In the genomic region with DNA sequence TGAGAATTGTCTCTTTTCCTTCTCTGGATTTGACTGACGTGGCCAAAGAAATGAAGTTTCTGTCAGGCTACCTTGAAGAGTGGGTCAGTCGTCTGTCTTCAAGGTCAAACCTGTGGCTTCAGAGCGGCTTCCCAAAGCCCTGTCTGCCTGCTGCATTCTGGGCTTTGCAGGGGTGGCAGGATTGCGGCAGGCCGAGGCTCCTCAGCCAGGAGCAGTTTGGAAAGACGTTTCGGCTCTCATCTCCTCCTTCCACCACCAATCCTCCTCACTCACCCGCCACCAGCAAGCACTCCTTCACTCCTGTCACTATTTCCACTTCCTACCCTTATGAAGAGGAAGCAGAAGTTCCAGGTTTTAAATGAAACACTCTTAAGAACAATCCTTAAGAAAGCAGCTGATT, we compare ENCODE assay signal across 1 cellular context.
TF ChIP-seq lines count a peak whose summit lies in the region.

No MANE protein-coding gene starts in this region.

TF ChIP-seq in HepG2, 621 proteins besides CTCF, POLR2A, EP300 and RAD21 (continued from another document):
- TF ChIP-seq, protein P1, sequence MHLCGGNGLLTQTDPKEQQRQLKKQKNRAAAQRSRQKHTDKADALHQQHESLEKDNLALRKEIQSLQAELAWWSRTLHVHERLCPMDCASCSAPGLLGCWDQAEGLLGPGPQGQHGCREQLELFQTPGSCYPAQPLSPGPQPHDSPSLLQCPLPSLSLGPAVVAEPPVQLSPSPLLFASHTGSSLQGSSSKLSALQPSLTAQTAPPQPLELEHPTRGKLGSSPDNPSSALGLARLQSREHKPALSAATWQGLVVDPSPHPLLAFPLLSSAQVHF (CRISPR knock-in tag; IDR thresholded peaks at IDR 0.05) = no peak
- no peak for TF ChIP-seq ZNF160 (CRISPR knock-in tag; IDR thresholded peaks at IDR 0.05)
